ENCODE assay signal across 9 cellular contexts in the genomic region with DNA sequence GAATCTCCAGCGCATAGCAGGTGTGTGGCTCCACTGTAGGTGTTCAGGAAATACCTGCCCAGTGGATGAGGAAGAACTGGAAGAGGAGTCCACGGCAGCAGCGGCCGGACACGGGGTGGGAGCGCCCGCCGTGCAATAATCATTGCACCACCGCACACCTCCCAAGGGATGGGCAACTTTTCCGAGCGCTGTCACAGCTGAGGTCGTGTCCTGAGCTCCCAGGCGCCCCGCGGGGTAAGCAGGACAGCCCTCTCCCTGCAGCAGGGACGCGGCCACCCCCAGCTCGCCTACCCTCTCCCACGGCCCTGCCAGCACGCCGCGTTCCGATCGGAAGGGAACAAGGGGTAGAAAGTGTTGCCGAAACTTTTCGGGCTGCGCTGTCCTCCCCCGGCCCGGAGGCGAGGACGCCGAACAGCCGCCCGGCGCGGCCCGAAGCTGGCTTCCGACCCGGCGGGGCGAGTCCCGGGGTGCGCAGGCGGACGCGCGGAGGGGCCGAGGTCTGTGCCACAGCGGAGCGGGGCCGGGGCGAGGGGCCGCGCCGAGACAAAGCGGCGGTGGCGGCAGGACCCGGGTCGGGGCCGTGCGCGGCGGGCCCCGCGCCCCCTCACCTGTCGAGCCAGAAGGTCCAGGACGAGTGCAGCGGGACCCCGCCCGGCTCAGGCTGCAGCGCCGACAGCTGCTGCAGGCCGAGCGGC. TPM values are rescaled to one million over a fixed set of nuclear protein-coding genes. Genes with fewer than 3 reads are reported as not detected.
DNase-seq lines count a peak whose midpoint lies in the region; ATAC-seq and TF ChIP-seq lines count a peak whose summit lies in the region.
"Had no signal": no experiment of that assay in that cellular context is flagged by ENCODE, and none has a peak within 500 bp of the region (broad histone marks: within the 10 kb centered on the region; RNA-seq: fewer than 3 reads in every experiment).

No MANE protein-coding gene starts in this region.

- peak overlapping the region; percentile 71 for H3K27ac ChIP-seq in CD4-positive, alpha-beta memory T cell (ENCODE audit: low read depth, low read length)
- peak overlapping the region; percentile 76 to 80 for H3K27ac ChIP-seq in ovary

- DNase-seq in CD4-positive, alpha-beta memory T cell = peak in 4 of 5 donors; percentile 31 to 48 (median 40)
- DNase-seq in activated T-helper 1 cell treated with anti-CD3 and anti-CD28 coated beads, Interleukin-12 subunit alpha, Interleukin-12 subunit beta, Interleukin-2, Interleukin-4 antibody, amounts not matched to agents 30 ng/mL and 10 ng/mL and 1 ng/mL, durations not matched to agents 14 hours and 24 hours and 36 hours (ENCODE audit: low spot score) = peak; percentile 28
- DNase-seq in germinal center (ENCODE audit: low spot score) (peak; percentile 50), ovary (peak; percentile 34 to 69 (median 58)), iPS-NIHi11 (ENCODE audit: low spot score) (no peak)

- no peaks in the 10 kb centered on the region for H3K27me3 Mint-ChIP-seq in CD4-positive, alpha-beta memory T cell
- H3K27me3 Mint-ChIP-seq in activated T-helper 1 cell treated with anti-CD3 and anti-CD28 coated beads, Interleukin-12 subunit alpha, Interleukin-12 subunit beta, Interleukin-2, Interleukin-4 antibody, amounts not matched to agents 30 ng/mL and 10 ng/mL and 1 ng/mL, durations not matched to agents 14 hours and 24 hours and 36 hours (ENCODE audit: insufficient read depth) = no peaks in the 10 kb centered on the region

- peak overlapping the region; percentile 73 for H2AFZ ChIP-seq in Loucy (ENCODE audit: low read length)

- TF ChIP-seq POLR2A in ovary (IDR thresholded peaks at IDR 0.05) = no peak

- peak overlapping the region; percentile 89 to 98 (median 94) for H3K4me3 Mint-ChIP-seq in CD4-positive, alpha-beta memory T cell
- peak overlapping the region; percentile 90 for H3K4me3 Mint-ChIP-seq in activated T-helper 1 cell treated with anti-CD3 and anti-CD28 coated beads, Interleukin-12 subunit alpha, Interleukin-12 subunit beta, Interleukin-2, Interleukin-4 antibody, amounts not matched to agents 30 ng/mL and 10 ng/mL and 1 ng/mL, durations not matched to agents 14 hours and 24 hours and 36 hours

- peaks cover 11% of the 10 kb centered on the region for H3K79me2 ChIP-seq in Loucy (ENCODE audit: insufficient read depth, low read length)

- H3K4me1 ChIP-seq in CD4-positive, alpha-beta memory T cell (ENCODE audit: insufficient read depth, low read length) = peaks cover 80% of the 10 kb centered on the region
- H3K4me1 ChIP-seq in Loucy (ENCODE audit: insufficient read depth, low read length, poor library complexity, severe bottlenecking) (peaks cover 56% of the 10 kb centered on the region), ovary (ENCODE audit: insufficient read depth) (peaks cover 6% of the 10 kb centered on the region)

- POLR2A ChIA-PET in CD4-positive, alpha-beta memory T cell (lab: Charles Lee; ENCODE audit: partially characterized antibody) = interaction anchor here (0.7 to 2.7 kb wide), 14 partner anchors 10 to 722 kb away, joined by 3 to 27 read pairs (median 3); partner anchors contain the start of gene RYBP

- H3K27me3 ChIP-seq in CD4-positive, alpha-beta memory T cell (ENCODE audit: insufficient read depth, low read length) = no peaks in the 10 kb centered on the region
- H3K27me3 ChIP-seq in Loucy (ENCODE audit: insufficient read depth, low read length, poor library complexity, severe bottlenecking) = no peaks in the 10 kb centered on the region
- H3K27me3 ChIP-seq in ovary = no peaks in the 10 kb centered on the region

- H3K4me1 Mint-ChIP-seq in CD4-positive, alpha-beta memory T cell = peaks cover 52 to 76% (median 65%) of the 10 kb centered on the region in 4 donors
- H3K4me1 Mint-ChIP-seq in activated T-helper 1 cell treated with anti-CD3 and anti-CD28 coated beads, Interleukin-12 subunit alpha, Interleukin-12 subunit beta, Interleukin-2, Interleukin-4 antibody, amounts not matched to agents 30 ng/mL and 10 ng/mL and 1 ng/mL, durations not matched to agents 14 hours and 24 hours and 36 hours (ENCODE audit: low read depth) = peaks cover 70% of the 10 kb centered on the region

- H3K9me2 ChIP-seq in Loucy (replicated peaks; ENCODE audit: low read depth, low read length) = no peaks in the 10 kb centered on the region

- peak overlapping the region; percentile 60 to 95 for H3K4me3 ChIP-seq in CD4-positive, alpha-beta memory T cell (ENCODE audit: low read length in 2 of 2)
- H3K4me3 ChIP-seq in Loucy (ENCODE audit: low read length, poor library complexity, severe bottlenecking) (peak overlapping the region; percentile 76), ovary (peak overlapping the region; percentile 90)

- TF ChIP-seq EP300 in ovary (IDR thresholded peaks at IDR 0.05) = no peak

- TF ChIP-seq CTCF in Loucy (conservative IDR thresholded peaks at IDR 0.05; ENCODE audit: low read length) (no peak), ovary (IDR thresholded peaks at IDR 0.05) (no peak)

- H3K36me3 Mint-ChIP-seq in CD4-positive, alpha-beta memory T cell = peaks cover 6 to 24% of the 10 kb centered on the region in 2 donors
- H3K36me3 Mint-ChIP-seq in activated T-helper 1 cell treated with anti-CD3 and anti-CD28 coated beads, Interleukin-12 subunit alpha, Interleukin-12 subunit beta, Interleukin-2, Interleukin-4 antibody, amounts not matched to agents 30 ng/mL and 10 ng/mL and 1 ng/mL, durations not matched to agents 14 hours and 24 hours and 36 hours (ENCODE audit: low read depth) = peaks cover 15% of the 10 kb centered on the region

- no peaks in the 10 kb centered on the region for H4K20me1 ChIP-seq in Loucy (ENCODE audit: insufficient read depth, low read length, poor library complexity, severe bottlenecking)

- H3K9me3 ChIP-seq in CD4-positive, alpha-beta memory T cell (ENCODE audit: control insufficient read depth in 1 of 2, low read length in 2 of 2) = no peaks in the 10 kb centered on the region
- H3K9me3 ChIP-seq in Loucy (ENCODE audit: insufficient read depth, low read depth, low read length) (no peaks in the 10 kb centered on the region), ovary (no peaks in the 10 kb centered on the region)

- ATAC-seq in GM21360 (IDR thresholded peaks at IDR 0.05; ENCODE audit: unreplicated experiment) (peak; percentile 39), GM18861 (IDR thresholded peaks at IDR 0.05; ENCODE audit: unreplicated experiment) (no peak)

- intact Hi-C loops in CD4-positive, alpha-beta memory T cell (cut with micrococcal nuclease) = loop anchor here (2.0 to 5.0 kb wide), 3 partner anchors 142 to 722 kb away; partner anchors contain the start of genes FOXP1 and RYBP
- intact Hi-C loops in activated T-helper 1 cell treated with anti-CD3 and anti-CD28 coated beads, Interleukin-12 subunit alpha, Interleukin-12 subunit beta, Interleukin-2, Interleukin-4 antibody, amounts not matched to agents 30 ng/mL and 10 ng/mL and 1 ng/mL, durations not matched to agents 14 hours and 24 hours and 36 hours (cut with micrococcal nuclease) = loop anchor here (5.0 to 10.0 kb wide), 9 partner anchors 380 to 1273 kb away; partner anchors contain the start of genes PPP4R2 and RYBP
- intact Hi-C loops in ovary (cut with DNase I) = loop anchor here in 3 of 4 donors (5.0 to 10.0 kb wide), 3 partner anchors 1090 to 1100 kb away; no protein-coding TSS in a partner anchor

- peak overlapping the region; percentile 89 for H3K4me2 ChIP-seq in Loucy (ENCODE audit: low read depth, low read length, poor library complexity, severe bottlenecking)

- H3K27ac Mint-ChIP-seq in CD4-positive, alpha-beta memory T cell = peak overlapping the region; percentile 88 to 99 (median 93)
- H3K27ac Mint-ChIP-seq in activated T-helper 1 cell treated with anti-CD3 and anti-CD28 coated beads, Interleukin-12 subunit alpha, Interleukin-12 subunit beta, Interleukin-2, Interleukin-4 antibody, amounts not matched to agents 30 ng/mL and 10 ng/mL and 1 ng/mL, durations not matched to agents 14 hours and 24 hours and 36 hours = peak overlapping the region; percentile 95

- H3K9me3 Mint-ChIP-seq in CD4-positive, alpha-beta memory T cell = no peaks in the 10 kb centered on the region
- H3K9me3 Mint-ChIP-seq in activated T-helper 1 cell treated with anti-CD3 and anti-CD28 coated beads, Interleukin-12 subunit alpha, Interleukin-12 subunit beta, Interleukin-2, Interleukin-4 antibody, amounts not matched to agents 30 ng/mL and 10 ng/mL and 1 ng/mL, durations not matched to agents 14 hours and 24 hours and 36 hours = no peaks in the 10 kb centered on the region

- no peaks in the 10 kb centered on the region for H3K36me3 ChIP-seq in CD4-positive, alpha-beta memory T cell (ENCODE audit: insufficient read depth, low read length)
- no peaks in the 10 kb centered on the region for H3K36me3 ChIP-seq in Loucy (ENCODE audit: insufficient read depth, low read length)
- H3K36me3 ChIP-seq in ovary = no peaks in the 10 kb centered on the region

- H3F3A ChIP-seq in Loucy (ENCODE audit: low read depth) = peaks cover 4% of the 10 kb centered on the region; the same call in 1 of the 2 replicates

- WGBS in ovary, 3 donors = 0 to 1% (median 0%) methylated on average over 58 to 75 of the region's 75 CpGs

- CTCF ChIA-PET in CD4-positive, alpha-beta memory T cell (lab: Charles Lee; ENCODE audit: partially characterized antibody) = interaction anchor here (0.8 to 2.8 kb wide), 5 partner anchors 9 to 151 kb away, joined by 3 to 19 read pairs (median 7); no protein-coding TSS in a partner anchor

- peak overlapping the region; percentile 62 for H3K9ac ChIP-seq in Loucy (ENCODE audit: low read depth, low read length, poor library complexity, severe bottlenecking)

RNA-seq across cellular contexts. Expression of gene EIF4E3, which starts 0.5 kb away (rescaled TPM):
- total RNA-seq in CD4-positive, alpha-beta memory T cell = 10 to 100 TPM; 51.5 to 58.7 TPM
- 10 to 100 TPM; 40.7 to 55.1 TPM for polyA plus RNA-seq in CD4-positive, alpha-beta memory T cell
- total RNA-seq in activated T-helper 1 cell treated with anti-CD3 and anti-CD28 coated beads, Interleukin-12 subunit alpha, Interleukin-12 subunit beta, Interleukin-2, Interleukin-4 antibody, amounts not matched to agents 30 ng/mL and 10 ng/mL and 1 ng/mL, durations not matched to agents 14 hours and 24 hours and 36 hours = 20.6 and 21.8 TPM in 2 replicates
- 10 to 100 TPM; 13.0 to 51.7 (median 42.5) TPM for total RNA-seq in ovary
- polyA plus RNA-seq in ovary = 10 to 100 TPM; 16.4 to 33.4 TPM

RNA-seq across cellular contexts. Expression of gene GPR27, which starts 28.9 kb away (rescaled TPM):
- under 1 TPM; 0.17 to 0.38 TPM for total RNA-seq in CD4-positive, alpha-beta memory T cell
- polyA plus RNA-seq in CD4-positive, alpha-beta memory T cell = 1 to 10 TPM in 1 of 2 donors, under 1 TPM in 1; 0.79 to 1.4 TPM
- total RNA-seq in activated T-helper 1 cell treated with anti-CD3 and anti-CD28 coated beads, Interleukin-12 subunit alpha, Interleukin-12 subunit beta, Interleukin-2, Interleukin-4 antibody, amounts not matched to agents 30 ng/mL and 10 ng/mL and 1 ng/mL, durations not matched to agents 14 hours and 24 hours and 36 hours = 0.70 and 1.3 TPM in 2 replicates
- total RNA-seq in ovary = 10 to 100 TPM in 1 of 7 donors, 1 to 10 TPM in 6; 2.1 to 12.7 (median 6.1) TPM
- polyA plus RNA-seq in ovary = 1 to 10 TPM; 5.0 to 9.2 TPM
- total RNA-seq: HT1080 had no signal
